ENCODE assay signal across 18 cellular contexts in genomic region chrX:7074908-7075204, GRCh38.
DNase-seq lines count a peak whose midpoint lies in the region; FAIRE-seq and TF ChIP-seq lines count a peak whose summit lies in the region.
"Had no signal": no experiment of that assay in that cellular context is flagged by ENCODE, and none has a peak within 500 bp of the region (broad histone marks: within the 10 kb centered on the region; RNA-seq: fewer than 3 reads in every experiment).

No MANE protein-coding gene starts in this region.

- CTCF ChIA-PET in RWPE1 (lab: Yijun Ruan, JAX) = no interaction called here

- H3K18ac ChIP-seq in mesendoderm (ENCODE audit: low read length) = no peak overlapping the region

- no peak overlapping the region for H3K4me3 Mint-ChIP-seq in neural progenitor cell
- H3K4me3 Mint-ChIP-seq: CD4-positive, CD25-positive, alpha-beta regulatory T cell had no signal

- TF ChIP-seq CTCF in C4-2B (conservative IDR thresholded peaks at IDR 0.05) (no peak), RWPE1 (conservative IDR thresholded peaks at IDR 0.05; ENCODE audit: low read depth) (no peak), keratinocyte (optimal IDR thresholded peaks at IDR 0.05 in 1 of 3, IDR thresholded peaks at IDR 0.05 in 1 of 3, conservative IDR thresholded peaks at IDR 0.05 in 1 of 3; ENCODE audit: extremely low read depth in 1 of 3, insufficient read depth in 2 of 3, low read length in 3 of 3) (no peak), prostate gland (IDR thresholded peaks at IDR 0.05) (no peak), neural progenitor cell (IDR thresholded peaks at IDR 0.05) (no peak)

- no peaks in the 10 kb centered on the region for H3F3A ChIP-seq in neural progenitor cell (ENCODE audit: low read depth)

- no peaks in the 10 kb centered on the region for H3K79me1 ChIP-seq in mesendoderm (ENCODE audit: low read length)

- no peak for TF ChIP-seq POLR2A in prostate gland (IDR thresholded peaks at IDR 0.05)

- no peaks in the 10 kb centered on the region for H3K9me3 Mint-ChIP-seq in neural progenitor cell

- H3K9ac ChIP-seq in keratinocyte (ENCODE audit: control insufficient read depth, extremely low read depth, insufficient read depth, low read length) (no peak overlapping the region), mesendoderm (ENCODE audit: low read length) (no peak overlapping the region), neural progenitor cell (no peak overlapping the region)
- H3K9ac ChIP-seq: GM23248 had no signal

- dilution Hi-C loops in keratinocyte (cut with MboI; ENCODE audit: extremely low pct_ligation_motif_present, low sequenced_read_pairs) = no loop called here

- H3K4me1 ChIP-seq in keratinocyte (ENCODE audit: control insufficient read depth, extremely low read depth, insufficient read depth, low read length) (peaks cover 29% of the 10 kb centered on the region), prostate gland (replicated peaks) (no peaks in the 10 kb centered on the region), mesendoderm (ENCODE audit: control insufficient read depth, low read depth, low read length) (no peaks in the 10 kb centered on the region), neural progenitor cell (no peaks in the 10 kb centered on the region)

- H2BK5ac ChIP-seq in mesendoderm (ENCODE audit: low read length) = no peak overlapping the region

- peaks cover 7% of the 10 kb centered on the region for H3K4me1 Mint-ChIP-seq in neural progenitor cell

- H3K36me3 ChIP-seq in keratinocyte (ENCODE audit: control insufficient read depth in 2 of 2, extremely low read depth in 1 of 2, insufficient read depth in 2 of 2, low read length in 2 of 2) = peaks cover 0 to 2% of the 10 kb centered on the region in 2 experiments
- H3K36me3 ChIP-seq in prostate gland = no peaks in the 10 kb centered on the region
- no peaks in the 10 kb centered on the region for H3K36me3 ChIP-seq in mesendoderm (ENCODE audit: control insufficient read depth, insufficient read depth, low read length)
- no peaks in the 10 kb centered on the region for H3K36me3 ChIP-seq in neural progenitor cell

- H3K4me2 ChIP-seq in keratinocyte (ENCODE audit: control insufficient read depth, extremely low read depth, insufficient read depth, low read depth, low read length) (peak overlapping the region; percentile 55), mesendoderm (ENCODE audit: low read length) (no peak overlapping the region), neural progenitor cell (no peak overlapping the region)

- H3K27ac ChIP-seq in C4-2B (peak overlapping the region; percentile 65), RWPE1 (peak overlapping the region; percentile 74), keratinocyte (ENCODE audit: control insufficient read depth, insufficient read depth, low read length) (peak overlapping the region; percentile 57), prostate gland (peak overlapping the region; percentile 58 to 76), mesendoderm (ENCODE audit: low read depth, low read length) (no peak overlapping the region), neural progenitor cell (no peak overlapping the region)
- H3K27ac ChIP-seq: GM23248 had no signal

- H3K79me2 ChIP-seq in keratinocyte (ENCODE audit: control insufficient read depth, insufficient read depth, low read length) (no peaks in the 10 kb centered on the region), mesendoderm (ENCODE audit: control insufficient read depth, insufficient read depth, low read length) (no peaks in the 10 kb centered on the region), neural progenitor cell (ENCODE audit: low read depth) (no peaks in the 10 kb centered on the region)

- no peak overlapping the region for H3K23ac ChIP-seq in mesendoderm (ENCODE audit: low read length)

- H3K36me3 Mint-ChIP-seq in neural progenitor cell = peaks cover 25% of the 10 kb centered on the region

- WGBS in prostate gland = 50% methylated on average over 1 of the region's 1 CpG
- no CpG with 5 or more reads among the region's 1 CpG for WGBS in mesendoderm (ENCODE audit: extremely low coverage, insufficient coverage, low lambda C conversion rate)

- no peaks in the 10 kb centered on the region for H3K9me3 ChIP-seq in keratinocyte (ENCODE audit: control insufficient read depth, low read depth, low read length)
- H3K9me3 ChIP-seq in prostate gland = no peaks in the 10 kb centered on the region
- H3K9me3 ChIP-seq in neural progenitor cell (ENCODE audit: low read depth) = no peaks in the 10 kb centered on the region
- H3K9me3 ChIP-seq: Caco-2 had no signal

- no peak overlapping the region for H2BK120ac ChIP-seq in mesendoderm (ENCODE audit: low read depth, low read length)

- no peak overlapping the region for H2AFZ ChIP-seq in keratinocyte (ENCODE audit: control insufficient read depth, low read length)
- no peak overlapping the region for H2AFZ ChIP-seq in neural progenitor cell (replicated peaks)
- H2AFZ ChIP-seq: GM23248 had no signal

- DNase-seq in RWPE1 (ENCODE audit: low spot score) (no peak), keratinocyte (ENCODE audit: low read depth, low spot score) (no peak), prostate gland (ENCODE audit: low spot score) (no peak), mesendoderm (no peak), dermis blood vessel endothelial cell (no peak), neural progenitor cell (ENCODE audit: low spot score) (no peak)
- DNase-seq: Caco-2; DMS153; GM23248; NCI-H1436; NCI-H2171; NCI-H446; NCI-H69; NK-92 treated with Interleukin-12 subunit alpha and Interleukin-12 subunit beta, amount 100 ng/mL, for 24 hours; OCI-M1 had no signal

- POLR2A ChIA-PET in RWPE1 (lab: Yijun Ruan, JAX; ENCODE audit: low non-redundant PET) = no interaction called here

- FAIRE-seq in keratinocyte (lab: Jason Lieb, UNC) = no peak
- FAIRE-seq: K562 had no signal

- H2AK5ac ChIP-seq in mesendoderm (ENCODE audit: low read length) = no peak overlapping the region

- no peak overlapping the region for H3K27ac Mint-ChIP-seq in neural progenitor cell

- H3K27me3 Mint-ChIP-seq in neural progenitor cell (ENCODE audit: insufficient read depth, low read depth) = peaks cover 2% of the 10 kb centered on the region
- H3K27me3 Mint-ChIP-seq: CD4-positive, CD25-positive, alpha-beta regulatory T cell had no signal

- no peak overlapping the region for H3K4ac ChIP-seq in mesendoderm (ENCODE audit: low read depth, low read length)

- intact Hi-C loops in prostate gland (cut with DNase I) = no loop called here

- H3K4me3 ChIP-seq in keratinocyte (ENCODE audit: control insufficient read depth in 2 of 3, extremely low read depth in 1 of 3, insufficient read depth in 2 of 3, low read depth in 1 of 3, low read length in 3 of 3) (no peak overlapping the region), prostate gland (no peak overlapping the region), mesendoderm (ENCODE audit: low read length) (no peak overlapping the region), neural progenitor cell (no peak overlapping the region)
- H3K4me3 ChIP-seq: GM23248, K562 had no signal

- H3K27me3 ChIP-seq in keratinocyte (ENCODE audit: control insufficient read depth, extremely low read depth, insufficient read depth, low read length) (no peaks in the 10 kb centered on the region), prostate gland (replicated peaks; ENCODE audit: insufficient read depth) (no peaks in the 10 kb centered on the region), mesendoderm (ENCODE audit: insufficient read depth, low read length, poor library complexity) (no peaks in the 10 kb centered on the region), neural progenitor cell (no peaks in the 10 kb centered on the region)

- no peaks in the 10 kb centered on the region for H3K9me1 ChIP-seq in keratinocyte (ENCODE audit: control insufficient read depth, extremely low read depth, insufficient read depth, low read length)

- no peak overlapping the region for H4K8ac ChIP-seq in mesendoderm (ENCODE audit: low read depth, low read length)

- no peak overlapping the region for H3K56ac ChIP-seq in mesendoderm (ENCODE audit: low read length)

- no peak overlapping the region for H4K5ac ChIP-seq in mesendoderm (ENCODE audit: low read length)

- H4K20me1 ChIP-seq in keratinocyte (ENCODE audit: control insufficient read depth, extremely low read depth, insufficient read depth, low read length) (no peaks in the 10 kb centered on the region), neural progenitor cell (ENCODE audit: low read depth) (no peaks in the 10 kb centered on the region)

- no peak overlapping the region for H2BK15ac ChIP-seq in mesendoderm (replicated peaks; ENCODE audit: low read depth)

Comparison
In these comparisons a context has a peak if more than half of its experiments do, and no peak if none do; other contexts are left out.
1. H3K27ac ChIP-seq: peak in C4-2B (single experiment), RWPE1 (single experiment), keratinocyte (single experiment) and prostate gland (2 of 2); none in mesendoderm (single experiment) and neural progenitor cell (single experiment).